17 cellular contexts compared by ENCODE assay signal in the genomic region with DNA sequence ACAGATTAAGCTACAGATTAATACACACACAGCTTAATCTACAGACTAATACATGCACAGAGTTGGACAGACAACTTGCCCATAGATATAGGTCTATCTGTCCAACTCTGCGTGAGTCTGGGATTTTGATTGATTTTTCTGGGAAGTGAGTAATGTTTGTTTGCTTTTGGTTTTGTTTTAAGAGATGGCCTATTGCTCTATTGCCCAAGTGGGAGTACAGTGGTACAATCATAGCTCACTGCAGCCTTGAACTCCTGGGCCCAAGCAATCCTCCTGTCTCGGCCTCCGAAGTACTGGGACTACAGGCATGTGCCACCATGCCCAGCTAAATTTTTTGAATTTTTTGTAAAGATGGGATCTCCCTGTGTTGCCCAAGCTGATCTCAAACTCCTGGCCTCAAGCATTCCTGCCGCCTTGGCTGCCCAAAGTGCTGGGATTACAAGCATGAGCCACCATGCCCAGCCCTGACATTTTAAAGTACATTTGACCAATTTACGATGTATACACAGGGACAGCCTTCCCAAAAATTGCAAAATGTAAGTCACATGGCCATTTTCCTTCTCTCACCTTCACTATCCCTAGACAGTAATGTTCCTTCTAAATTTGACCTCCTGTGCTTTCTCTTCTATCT. TPM values are rescaled to one million over a fixed set of nuclear protein-coding genes. Genes with fewer than 3 reads are reported as not detected.
A peak's percentile ranks its signal among the peaks of the same experiment; 100 is the strongest.
DNase-seq lines count a peak whose midpoint lies in the region; ATAC-seq, FAIRE-seq and TF ChIP-seq lines count a peak whose summit lies in the region.
"Had no signal": no experiment of that assay in that cellular context is flagged by ENCODE, and none has a peak within 500 bp of the region (broad histone marks: within the 10 kb centered on the region; RNA-seq: fewer than 3 reads in every experiment).

No MANE protein-coding gene starts in this region.

- no peak for TF ChIP-seq RAD21 in A549 (conservative IDR thresholded peaks at IDR 0.05 in 1 of 2, IDR thresholded peaks at IDR 0.05 in 1 of 2)

- TF ChIP-seq CTCF in A549 (IDR thresholded peaks at IDR 0.05) (no peak), WERI-Rb-1 (IDR thresholded peaks at IDR 0.05; ENCODE audit: low read depth, low read length) (no peak), pancreas (IDR thresholded peaks at IDR 0.05) (no peak), ovary (IDR thresholded peaks at IDR 0.05) (no peak)

- WGBS in A549 (ENCODE audit: missing lambda C conversion rate): 73% methylated on average over 5 of the region's 5 CpGs
- 81% methylated on average over 5 of the region's 5 CpGs for WGBS in mesenchymal stem cell
- WGBS in pancreas, 2 donors: 70 to 75% methylated on average over 5 of the region's 5 CpGs
- WGBS in ovary, 3 donors: 90 to 94% (median 92%) methylated on average over 5 of the region's 5 CpGs

- H2BK15ac ChIP-seq in mesenchymal stem cell (ENCODE audit: low read depth, poor library complexity, severe bottlenecking): no peak overlapping the region

- no peaks in the 10 kb centered on the region for H3K36me3 ChIP-seq in WERI-Rb-1
- H3K36me3 ChIP-seq in mesenchymal stem cell (ENCODE audit: control insufficient read depth in 1 of 2, insufficient read depth in 2 of 2, low read depth in 1 of 2, low read length in 2 of 2): peaks cover 3 to 90% of the 10 kb centered on the region in 2 experiments
- H3K36me3 ChIP-seq in pancreas: no peaks in the 10 kb centered on the region
- no peaks in the 10 kb centered on the region for H3K36me3 ChIP-seq in ovary
- H3K36me3 ChIP-seq: BLaER1 treated with 17β-estradiol and CSF1 and Interleukin-3, amounts not matched to agents 10 nM and 100 nM had no signal

- ATAC-seq in A549 (peak in 1 of 2 experiments; percentile 16; a peak in 3 of 6 replicates), pancreas (no peak)
- ATAC-seq: HCT116 had no signal

- TF ChIP-seq EP300 in A549 (IDR thresholded peaks at IDR 0.05): no peak
- no peak for TF ChIP-seq EP300 in ovary (IDR thresholded peaks at IDR 0.05)

- DNase-seq in A549 (ENCODE audit: low read depth in 1 of 2, low spot score in 1 of 2) (no peak), WERI-Rb-1 (no peak), iris pigment epithelial cell (ENCODE audit: low read depth) (peak; percentile 31), mesenchymal stem cell (peak; percentile 40), pancreas (no peak), ovary (no peak), HTR-8/SVneo (ENCODE audit: insufficient read length, low spot score) (no peak), NOMO-1 treated with dmso at 0.1 percent for 144 hours (lab: John Stamatoyannopoulos, UW; ENCODE audit: unreplicated experiment) (no peak)
- DNase-seq: 8988T; ACHN; CD4-positive, CD25-positive, alpha-beta regulatory T cell; DMS53; GM23248 had no signal

- no peak for TF ChIP-seq POLR2A in A549 (IDR thresholded peaks at IDR 0.05; ENCODE audit: low read length)
- TF ChIP-seq POLR2A in ovary (IDR thresholded peaks at IDR 0.05): no peak

- no peak overlapping the region for H3K9ac ChIP-seq in mesenchymal stem cell (ENCODE audit: low read length)
- H3K9ac ChIP-seq: BLaER1 treated with 17β-estradiol and CSF1 and Interleukin-3, amounts not matched to agents 10 nM and 100 nM; GM23248 had no signal

- H3K27me3 ChIP-seq in WERI-Rb-1 (ENCODE audit: insufficient read depth, low read depth, severe bottlenecking) (no peaks in the 10 kb centered on the region), mesenchymal stem cell (ENCODE audit: control insufficient read depth in 1 of 2, insufficient read depth in 1 of 2, low read length in 2 of 2) (no peaks in the 10 kb centered on the region), pancreas (no peaks in the 10 kb centered on the region), ovary (no peaks in the 10 kb centered on the region)
- H3K27me3 ChIP-seq: BLaER1 treated with 17β-estradiol and CSF1 and Interleukin-3, amounts not matched to agents 10 nM and 100 nM had no signal

- intact Hi-C loops in pancreas (cut with DNase I) (no loop called here), ovary (cut with DNase I) (no loop called here)

- H3K14ac ChIP-seq in mesenchymal stem cell (ENCODE audit: low read length in 2 of 2): no peak overlapping the region

- no peak overlapping the region for H3K4ac ChIP-seq in mesenchymal stem cell (ENCODE audit: low read depth in 1 of 2, low read length in 2 of 2)

- CTCF ChIA-PET in A549 (lab: Yijun Ruan, JAX): interaction anchor here (0.6 to 1.8 kb wide), 4 partner anchors 8 to 611 kb away, joined by 3 to 6 read pairs (median 4); no protein-coding TSS in a partner anchor

- H3K9me3 ChIP-seq in A549: no peaks in the 10 kb centered on the region
- H3K9me3 ChIP-seq in WERI-Rb-1 (ENCODE audit: severe bottlenecking): no peaks in the 10 kb centered on the region
- no peaks in the 10 kb centered on the region for H3K9me3 ChIP-seq in mesenchymal stem cell (ENCODE audit: control insufficient read depth, low read length)
- no peaks in the 10 kb centered on the region for H3K9me3 ChIP-seq in pancreas
- no peaks in the 10 kb centered on the region for H3K9me3 ChIP-seq in ovary
- H3K9me3 ChIP-seq: BLaER1 treated with 17β-estradiol and CSF1 and Interleukin-3, amounts not matched to agents 10 nM and 100 nM had no signal

- no peak overlapping the region for H2AFZ ChIP-seq in mesenchymal stem cell (ENCODE audit: low read depth, low read length)
- H2AFZ ChIP-seq: GM23248 had no signal

- H3K23ac ChIP-seq in mesenchymal stem cell (ENCODE audit: low read length in 2 of 2): no peak overlapping the region

- H3K4me1 ChIP-seq in A549: peaks cover 100% of the 10 kb centered on the region
- no peaks in the 10 kb centered on the region for H3K4me1 ChIP-seq in mesenchymal stem cell (ENCODE audit: control insufficient read depth, insufficient read depth, low read depth, low read length)
- no peaks in the 10 kb centered on the region for H3K4me1 ChIP-seq in pancreas
- H3K4me1 ChIP-seq in ovary (ENCODE audit: insufficient read depth): peaks cover 3% of the 10 kb centered on the region
- H3K4me1 ChIP-seq: BLaER1 treated with 17β-estradiol and CSF1 and Interleukin-3, amounts not matched to agents 10 nM and 100 nM had no signal

- POLR2A ChIA-PET in A549 (lab: Yijun Ruan, JAX): interaction anchor here (0.7 to 1.3 kb wide), 2 partner anchors 13 to 207 kb away, joined by 3 read pairs; no protein-coding TSS in a partner anchor

- H2AK5ac ChIP-seq in mesenchymal stem cell (ENCODE audit: low read length, severe bottlenecking): no peak overlapping the region

- H2BK120ac ChIP-seq in mesenchymal stem cell (ENCODE audit: low read depth, low read length): no peak overlapping the region

- H2BK5ac ChIP-seq in mesenchymal stem cell (ENCODE audit: low read depth, low read length, poor library complexity, severe bottlenecking): no peak overlapping the region

- no peak overlapping the region for H4K8ac ChIP-seq in mesenchymal stem cell (ENCODE audit: low read length)

- no peak overlapping the region for H3K4me3 ChIP-seq in A549
- H3K4me3 ChIP-seq in WERI-Rb-1 (ENCODE audit: low read depth, low read length): no peak overlapping the region
- H3K4me3 ChIP-seq in mesenchymal stem cell (ENCODE audit: insufficient read depth in 1 of 2, low read depth in 1 of 2, low read length in 2 of 2): no peak overlapping the region
- no peak overlapping the region for H3K4me3 ChIP-seq in pancreas
- no peak overlapping the region for H3K4me3 ChIP-seq in ovary
- H3K4me3 ChIP-seq: BLaER1 treated with 17β-estradiol and CSF1 and Interleukin-3, amounts not matched to agents 10 nM and 100 nM; GM23248 had no signal

- peak overlapping the region; percentile 35 for H3K4me2 ChIP-seq in A549
- no peak overlapping the region for H3K4me2 ChIP-seq in mesenchymal stem cell (ENCODE audit: low read length, poor library complexity, severe bottlenecking)
- H3K4me2 ChIP-seq: BLaER1 treated with 17β-estradiol and CSF1 and Interleukin-3, amounts not matched to agents 10 nM and 100 nM had no signal

- peaks cover 3% of the 10 kb centered on the region for H3K79me1 ChIP-seq in mesenchymal stem cell (replicated peaks; ENCODE audit: low read length, poor library complexity, severe bottlenecking)

- H4K91ac ChIP-seq in mesenchymal stem cell (ENCODE audit: low read length): no peak overlapping the region

- no peak overlapping the region for H2BK12ac ChIP-seq in mesenchymal stem cell (ENCODE audit: low read length in 2 of 2)

- H3K18ac ChIP-seq in mesenchymal stem cell (ENCODE audit: low read depth in 1 of 2, low read length in 2 of 2): no peak overlapping the region

- FAIRE-seq in A549 (lab: Jason Lieb, UNC) (no peak), pancreas (lab: Jason Lieb, UNC) (no peak), HTR-8/SVneo (lab: Jason Lieb, UNC) (no peak)
- FAIRE-seq: GM18507, H54 had no signal

- peak overlapping the region; percentile 47 to 63; a peak in 5 of 6 replicates for H3K27ac ChIP-seq in A549
- peak overlapping the region; percentile 60; the same call in 1 of the 2 replicates for H3K27ac ChIP-seq in WERI-Rb-1
- no peak overlapping the region for H3K27ac ChIP-seq in mesenchymal stem cell (ENCODE audit: low read length, poor library complexity, severe bottlenecking)
- H3K27ac ChIP-seq in pancreas: no peak overlapping the region
- no peak overlapping the region for H3K27ac ChIP-seq in ovary
- H3K27ac ChIP-seq: BLaER1 treated with 17β-estradiol and CSF1 and Interleukin-3, amounts not matched to agents 10 nM and 100 nM; GM23248 had no signal

TF ChIP-seq in A549, 52 proteins besides CTCF, POLR2A, EP300 and RAD21:
- no peak for TF ChIP-seq MYC (IDR thresholded peaks at IDR 0.05; ENCODE audit: borderline replicate concordance, low read length)
TF ChIP-seq in A549: peak in this region for 0.

RNA-seq across cellular contexts. Expression of gene PAPPA, which starts 50.8 kb away (rescaled TPM):
- polyA plus RNA-seq in A549 (2011; rRNA removed) (127 and 156 TPM in 2 replicates), A549 (2017; fragmentation: RNase III; extraction: RNeasy Plus Mini Kit Qiagen cat#74134 plus additional on column Dnase treatment) (36.8 to 41.2 TPM (median 40.0 TPM) in 3 replicates), pancreas (under 1 TPM; 0.11 to 0.16 TPM), ovary (1 to 10 TPM in 1 of 2 donors, under 1 TPM in 1; 0.61 to 2.9 TPM)
- polyA plus RNA-seq in A549 (2012; cell fraction: cytosol; rRNA removed): 14.1 and 18.3 TPM in 2 replicates
- 35.2 and 39.7 TPM in 2 replicates for polyA plus RNA-seq in A549 (2012; cell fraction: nucleus; rRNA removed)
- 379 and 415 TPM in 2 replicates for polyA minus RNA-seq in A549 (2011; rRNA and poly(A)+ RNA removed)
- polyA plus RNA-seq in mesenchymal stem cell (2013, experiment 1 of 2): 90.6 TPM
- 85.6 TPM for polyA plus RNA-seq in mesenchymal stem cell (2013, experiment 2 of 2)
- total RNA-seq in pancreas (1 to 10 TPM in 3 of 6 donors, under 1 TPM in 3; 0.20 to 3.4 (median 1.2) TPM), ovary (1 to 10 TPM; 1.6 to 5.5 (median 2.6) TPM)

Comparison
In these comparisons a context has a peak if more than half of its experiments do, and no peak if none do; other contexts are left out.
1. DNase-seq: peak in iris pigment epithelial cell (single experiment) and mesenchymal stem cell (single experiment); none in A549 (0 of 2), WERI-Rb-1 (single experiment), pancreas (0 of 6), ovary (0 of 5), HTR-8/SVneo (single experiment) and NOMO-1 treated with dmso at 0.1 percent for 144 hours (single experiment).
2. H3K27ac ChIP-seq: peak in A549 (2 of 2) and WERI-Rb-1 (single experiment); none in mesenchymal stem cell (single experiment), pancreas (0 of 4) and ovary (0 of 2).